In the genomic region with DNA sequence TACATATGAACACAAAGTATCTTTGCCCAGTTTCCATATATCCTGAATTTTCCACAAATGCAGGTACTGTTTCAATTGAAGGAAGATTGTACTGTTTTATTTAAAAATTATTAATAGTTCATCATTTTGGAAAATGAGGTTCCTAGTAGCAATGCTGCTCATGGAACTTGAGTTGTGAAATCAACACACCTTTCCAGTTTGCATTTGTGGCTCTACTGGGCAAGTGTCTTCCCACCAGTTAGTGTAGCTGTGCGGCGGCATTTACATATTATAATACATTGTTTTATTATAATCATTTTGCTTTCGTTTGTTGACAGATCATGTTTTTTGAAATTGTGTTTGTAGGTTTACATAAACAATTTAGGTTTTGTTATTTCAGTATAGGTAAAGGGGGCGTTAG, we compare ENCODE assay signal across 8 cellular contexts. TPM values are rescaled to one million over a fixed set of nuclear protein-coding genes. Genes with fewer than 3 reads are reported as not detected.
DNase-seq lines count a peak whose midpoint lies in the region; ATAC-seq and TF ChIP-seq lines count a peak whose summit lies in the region.

No MANE protein-coding gene starts in this region.

- DNase-seq in activated naive CD4-positive, alpha-beta T cell treated with anti-CD3 and anti-CD28 coated beads, Interleukin-2, amount 50 U/mL, for 16 hours = no peak
- DNase-seq in ascending aorta (ENCODE audit: low spot score in 2 of 2) (no peak), lung (ENCODE audit: low spot score) (no peak), upper lobe of left lung (no peak), ureter (ENCODE audit: low spot score) (no peak), NCI-H2171 treated with DMSO at 0.1 percent for 48 hours (lab: John Stamatoyannopoulos, UW) (no peak)

- H3K27ac Mint-ChIP-seq in activated naive CD4-positive, alpha-beta T cell treated with anti-CD3 and anti-CD28 coated beads, Interleukin-2, amount 50 U/mL, for 24 hours = peak overlapping the region; percentile 100

- H3K36me3 ChIP-seq in ascending aorta (no peaks in the 10 kb centered on the region), lung (ENCODE audit: control insufficient read depth in 2 of 2, insufficient read depth in 2 of 2, low read length in 2 of 2) (no peaks in the 10 kb centered on the region), upper lobe of left lung (no peaks in the 10 kb centered on the region)

- no peak for TF ChIP-seq POLR2A in upper lobe of left lung (IDR thresholded peaks at IDR 0.05)

- H3K4me3 Mint-ChIP-seq in activated naive CD4-positive, alpha-beta T cell treated with anti-CD3 and anti-CD28 coated beads, Interleukin-2, amount 50 U/mL, for 24 hours = peak overlapping the region; percentile 99

- no peaks in the 10 kb centered on the region for H3K27me3 Mint-ChIP-seq in activated naive CD4-positive, alpha-beta T cell treated with anti-CD3 and anti-CD28 coated beads, Interleukin-2, amount 50 U/mL, for 24 hours

- peak overlapping the region; percentile 46 to 82 for H3K4me3 ChIP-seq in ascending aorta
- no peak overlapping the region for H3K4me3 ChIP-seq in lung
- peak overlapping the region in 3 of 4 donors; percentile 38 to 80 (median 72) for H3K4me3 ChIP-seq in upper lobe of left lung

- peaks cover 4% of the 10 kb centered on the region for H3K36me3 Mint-ChIP-seq in activated naive CD4-positive, alpha-beta T cell treated with anti-CD3 and anti-CD28 coated beads, Interleukin-2, amount 50 U/mL, for 24 hours

- no peak for TF ChIP-seq EP300 in upper lobe of left lung (IDR thresholded peaks at IDR 0.05)

- H3K27ac ChIP-seq in ascending aorta (peak overlapping the region; percentile 99 to 100), lung (ENCODE audit: low read depth in 1 of 2, low read length in 1 of 2) (peak overlapping the region; percentile 97 to 99), upper lobe of left lung (peak overlapping the region; percentile 99 to 100 (median 100))

- TF ChIP-seq CTCF in ascending aorta (IDR thresholded peaks at IDR 0.05) = no peak
- no peak for TF ChIP-seq CTCF in lung (IDR thresholded peaks at IDR 0.05; ENCODE audit: control extremely low read depth, extremely low read depth)
- TF ChIP-seq CTCF in upper lobe of left lung (IDR thresholded peaks at IDR 0.05) = no peak

- H3K9me3 Mint-ChIP-seq in activated naive CD4-positive, alpha-beta T cell treated with anti-CD3 and anti-CD28 coated beads, Interleukin-2, amount 50 U/mL, for 24 hours = no peaks in the 10 kb centered on the region

- peaks cover 0 to 1% of the 10 kb centered on the region in 2 donors for H3K4me1 ChIP-seq in ascending aorta
- H3K4me1 ChIP-seq in lung (ENCODE audit: control insufficient read depth in 2 of 2, insufficient read depth in 2 of 2, low read length in 2 of 2) = peaks cover 0 to 2% of the 10 kb centered on the region in 2 donors
- H3K4me1 ChIP-seq in upper lobe of left lung = peaks cover 0 to 39% (median 9%) of the 10 kb centered on the region in 4 donors

- intact Hi-C loops in ascending aorta (cut with DNase I) = loop anchor here (5.0 kb wide), 2 partner anchors 55 to 685 kb away; partner anchors contain the start of gene CXorf38

- ATAC-seq in lung (ENCODE audit: insufficient read depth, low FRiP score) (no peak), upper lobe of left lung (ENCODE audit: low FRiP score in 2 of 2) (no peak), GM21447 (IDR thresholded peaks at IDR 0.05; ENCODE audit: unreplicated experiment) (no peak)

- 48 to 60% methylated on average over 4 of the region's 4 CpGs for WGBS in lung, 2 donors
- WGBS in upper lobe of left lung, 2 donors = 58 to 65% methylated on average over 4 of the region's 4 CpGs

- H3K9me3 ChIP-seq in ascending aorta = no peaks in the 10 kb centered on the region
- no peaks in the 10 kb centered on the region for H3K9me3 ChIP-seq in lung (ENCODE audit: control insufficient read depth in 2 of 2, insufficient read depth in 1 of 2, low read length in 1 of 2)
- no peaks in the 10 kb centered on the region for H3K9me3 ChIP-seq in upper lobe of left lung

- H3K4me1 Mint-ChIP-seq in activated naive CD4-positive, alpha-beta T cell treated with anti-CD3 and anti-CD28 coated beads, Interleukin-2, amount 50 U/mL, for 24 hours = peaks cover 17% of the 10 kb centered on the region

- H3K27me3 ChIP-seq in ascending aorta (no peaks in the 10 kb centered on the region), lung (ENCODE audit: control insufficient read depth, insufficient read depth) (no peaks in the 10 kb centered on the region), upper lobe of left lung (peaks cover 0 to 4% (median 0%) of the 10 kb centered on the region in 4 donors)

RNA-seq across cellular contexts. Expression of gene DDX3X, which starts 2.0 kb away (rescaled TPM):
- total RNA-seq in ascending aorta = 89.3 TPM
- total RNA-seq in lung = 100 to 1,000 TPM; 230 to 385 TPM
- 100 to 1,000 TPM in 1 of 2 donors, 10 to 100 TPM in 1; 72.2 to 122 TPM for polyA plus RNA-seq in lung
- 100 to 1,000 TPM; 158 to 294 (median 244) TPM for total RNA-seq in upper lobe of left lung
- total RNA-seq in ureter = 247 TPM
